Comparison of ENCODE assay signal across 8 cellular contexts in the genomic region with DNA sequence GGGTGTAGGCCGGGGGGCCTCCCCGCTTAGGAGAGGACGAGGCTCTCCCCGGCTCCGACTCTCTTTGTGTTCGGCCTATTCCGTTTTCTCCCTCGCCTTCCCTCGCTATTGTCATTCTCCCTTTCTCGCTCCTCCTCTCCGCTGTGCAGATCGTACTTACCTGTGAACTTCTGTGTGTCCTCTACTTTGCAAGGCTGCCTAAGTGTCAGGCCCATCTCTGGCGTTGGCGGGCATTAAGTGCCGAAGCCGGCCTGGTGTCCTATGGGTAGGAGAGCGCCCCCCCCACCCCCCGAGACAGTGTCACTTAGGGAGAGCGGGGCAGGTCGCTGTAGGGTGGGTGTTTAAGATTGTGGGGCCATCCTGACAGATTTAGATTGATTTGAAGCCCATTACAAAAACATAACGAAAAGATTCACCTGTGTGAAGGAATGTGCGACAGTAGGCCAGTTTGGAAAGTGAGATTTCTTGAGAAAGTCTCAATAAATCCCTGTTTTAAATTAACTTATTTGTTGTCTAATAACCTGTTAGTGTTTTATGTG. TPM values are rescaled to one million over a fixed set of nuclear protein-coding genes. Genes with fewer than 3 reads are reported as not detected.
DNase-seq lines count a peak whose midpoint lies in the region; ATAC-seq, FAIRE-seq and TF ChIP-seq lines count a peak whose summit lies in the region.

No MANE protein-coding gene starts in this region.

- ATAC-seq in A549 (peak; percentile 64 to 65), GM18511 (IDR thresholded peaks at IDR 0.05; ENCODE audit: unreplicated experiment) (peak; percentile 54), HG03025 (IDR thresholded peaks at IDR 0.05; ENCODE audit: low FRiP score, unreplicated experiment) (peak; percentile 24), foreskin keratinocyte (peak; percentile 40)

- peak; percentile 43 to 57 for DNase-seq in A549 (ENCODE audit: low read depth in 1 of 2, low spot score in 1 of 2)
- peak; percentile 52 for DNase-seq in NCI-H526 treated with DMSO at 0.1 percent for 48 hours (lab: John Stamatoyannopoulos, UW)
- peak; percentile 10 for DNase-seq in activated T-helper 9 cell treated with anti-CD3 and anti-CD28 coated beads, Interleukin-2, amount 50 U/mL, for 16 hours (ENCODE audit: low read depth)
- DNase-seq in foreskin keratinocyte, result no peak
- DNase-seq in transverse colon, result peak; percentile 38

- WGBS in A549 (ENCODE audit: missing lambda C conversion rate), result under 1% methylated on average over 21 of the region's 22 CpGs
- 0% methylated on average over 2 to 22 of the region's 22 CpGs for WGBS in transverse colon (ENCODE audit: low coverage in 1 of 2), 2 donors

- POLR2A ChIA-PET in A549 (lab: Yijun Ruan, JAX), result interaction anchor here (1.3 to 1.4 kb wide), 3 partner anchors 14 to 21 kb away, joined by 6 to 17 read pairs (median 8); no protein-coding TSS in a partner anchor

- CTCF ChIA-PET in A549 (lab: Yijun Ruan, JAX), result interaction anchor here (1.4 to 1.5 kb wide), 2 partner anchors 10 to 23 kb away, joined by 3 to 4 read pairs; no protein-coding TSS in a partner anchor

- peak overlapping the region; percentile 94 for H3K4me2 ChIP-seq in A549

- H3K27ac ChIP-seq in A549, result peak overlapping the region; percentile 98
- peak overlapping the region; percentile 95 for H3K27ac ChIP-seq in foreskin keratinocyte
- peak overlapping the region; percentile 95 for H3K27ac ChIP-seq in neutrophil
- H3K27ac ChIP-seq in transverse colon, result peak overlapping the region; percentile 91 to 98 (median 94)

- H3K27me3 ChIP-seq in foreskin keratinocyte, result no peaks in the 10 kb centered on the region
- no peaks in the 10 kb centered on the region for H3K27me3 ChIP-seq in neutrophil
- H3K27me3 ChIP-seq in transverse colon, result no peaks in the 10 kb centered on the region

- H3K9me3 ChIP-seq in A549, result peaks cover 46% of the 10 kb centered on the region
- H3K9me3 ChIP-seq in neutrophil, result no peaks in the 10 kb centered on the region
- H3K9me3 ChIP-seq in transverse colon, result peaks cover 9 to 11% of the 10 kb centered on the region in 2 donors

- TF ChIP-seq RAD21 in A549 (conservative IDR thresholded peaks at IDR 0.05 in 1 of 2, IDR thresholded peaks at IDR 0.05 in 1 of 2), result no peak

- H3K36me3 ChIP-seq in neutrophil (peaks cover 12% of the 10 kb centered on the region), transverse colon (peaks cover 0 to 19% (median 0%) of the 10 kb centered on the region in 4 donors)

- no peak for TF ChIP-seq POLR2A in A549 (IDR thresholded peaks at IDR 0.05; ENCODE audit: low read length)
- peak; percentile 10 for TF ChIP-seq POLR2A in transverse colon (IDR thresholded peaks at IDR 0.05)

- FAIRE-seq in A549 (lab: Jason Lieb, UNC), result no peak

- TF ChIP-seq EP300 in A549 (IDR thresholded peaks at IDR 0.05), result no peak
- TF ChIP-seq EP300 in transverse colon (IDR thresholded peaks at IDR 0.05; ENCODE audit: low read depth), result no peak

- TF ChIP-seq CTCF in A549 (IDR thresholded peaks at IDR 0.05) (no peak; the same call in 2 of the 3 replicates), foreskin keratinocyte (conservative IDR thresholded peaks at IDR 0.05) (no peak), neutrophil (IDR thresholded peaks at IDR 0.05) (no peak), transverse colon (IDR thresholded peaks at IDR 0.05) (no peak)

- in situ Hi-C loops in transverse colon (cut with MboI; ENCODE audit: low pct_ligation_motif_present in 1 of 4, low pct_unique_long_range_greater_than_20kb in 1 of 4, low sequenced_read_pairs in 3 of 4), result no loop called here

- peaks cover 15% of the 10 kb centered on the region; the same call in 1 of the 3 replicates for H3K4me1 ChIP-seq in A549
- H3K4me1 ChIP-seq in foreskin keratinocyte, result peaks cover 6% of the 10 kb centered on the region
- peaks cover 23 to 39% of the 10 kb centered on the region in 2 experiments for H3K4me1 ChIP-seq in neutrophil (ENCODE audit: control insufficient read depth in 1 of 2, insufficient read depth in 1 of 2, low read depth in 1 of 2, low read length in 1 of 2)
- H3K4me1 ChIP-seq in transverse colon, result peaks cover 5 to 40% (median 17%) of the 10 kb centered on the region in 4 donors

- intact Hi-C loops in transverse colon (cut with DNase I; ENCODE audit: low total_unique reads), result no loop called here

- H3K4me3 ChIP-seq in A549, result peak overlapping the region; percentile 95
- peak overlapping the region; percentile 74 to 98 for H3K4me3 ChIP-seq in neutrophil (ENCODE audit: low read depth in 1 of 2, low read length in 1 of 2)
- peak overlapping the region; percentile 69 to 100 (median 87) for H3K4me3 ChIP-seq in transverse colon

TF ChIP-seq in A549, 52 proteins besides CTCF, POLR2A, EP300 and RAD21:
- peak; percentile 40 for TF ChIP-seq PHF8 (IDR thresholded peaks at IDR 0.05; ENCODE audit: borderline replicate concordance, low read depth)
- no peak for TF ChIP-seq HDAC2 (IDR thresholded peaks at IDR 0.05)
TF ChIP-seq in A549: peak in this region for 1.

RNA-seq across cellular contexts. Expression of a gene that starts 0.6 kb away (rescaled TPM):
- polyA plus RNA-seq in A549 (2011; rRNA removed) (19.5 and 21.9 TPM in 2 replicates), A549 (2017; fragmentation: RNase III; extraction: RNeasy Plus Mini Kit Qiagen cat#74134 plus additional on column Dnase treatment) (21.7 to 22.1 TPM (median 21.7 TPM) in 3 replicates), foreskin keratinocyte (6.1 and 6.5 TPM in 2 replicates)
- 9.1 and 9.9 TPM in 2 replicates for polyA plus RNA-seq in A549 (2012; cell fraction: cytosol; rRNA removed)
- 31.2 and 46.0 TPM in 2 replicates for polyA plus RNA-seq in A549 (2012; cell fraction: nucleus; rRNA removed)
- 23.8 and 27.3 TPM in 2 replicates for polyA minus RNA-seq in A549 (2011; rRNA and poly(A)+ RNA removed)
- total RNA-seq in foreskin keratinocyte (21.0 and 23.0 TPM in 2 replicates), transverse colon (100 to 1,000 TPM in 2 of 4 donors, 10 to 100 TPM in 2; 62.8 to 129 (median 92.8) TPM)

Comparison
In these comparisons a context has a peak if more than half of its experiments do, and no peak if none do; other contexts are left out.
1. DNase-seq: peak in A549 (2 of 2), NCI-H526 treated with DMSO at 0.1 percent for 48 hours (single experiment), activated T-helper 9 cell treated with anti-CD3 and anti-CD28 coated beads, Interleukin-2, amount 50 U/mL, for 16 hours (single experiment) and transverse colon (single experiment); none in foreskin keratinocyte (0 of 2).
2. Peak in every context shown above with its lines, with median percentiles within 50 percentile points of each other: ATAC-seq, H3K27ac ChIP-seq and H3K4me3 ChIP-seq.